ENCODE assay signal across 9 cellular contexts in genomic region chr18:44826418-44827259, GRCh38.
DNase-seq lines count a peak whose midpoint lies in the region; ATAC-seq and TF ChIP-seq lines count a peak whose summit lies in the region.
"Had no signal": no experiment of that assay in that cellular context is flagged by ENCODE, and none has a peak within 500 bp of the region (broad histone marks: within the 10 kb centered on the region; RNA-seq: fewer than 3 reads in every experiment).

No MANE protein-coding gene starts in this region.

- DNase-seq in DMS153 treated with DMSO at 0.1 percent for 48 hours (lab: John Stamatoyannopoulos, UW; ENCODE audit: unreplicated experiment) (peak; percentile 75), NCI-H345 treated with DMSO at 0.1 percent for 48 hours (lab: John Stamatoyannopoulos, UW; ENCODE audit: unreplicated experiment) (peak; percentile 69), endodermal cell (no peak), mucosa of descending colon (peak in 2 of 3 donors; percentile 32 to 94), aorta (peak in 1 of 2 donors; percentile 81), RPMI8226 (no peak)
- DNase-seq in stimulated activated CD4-positive, alpha-beta T cell treated with anti-CD3 and anti-CD28 coated beads, Interleukin-4, amount 100 ng/mL, for 24 hours: no peak
- DNase-seq in activated CD4-positive, alpha-beta memory T cell treated with anti-CD3 and anti-CD28 coated beads for 36 hours: no peak

- POLR2A ChIA-PET in activated CD4-positive, alpha-beta memory T cell treated with anti-CD3 and anti-CD28 coated beads for 36 hours (lab: Charles Lee): no interaction called here

- H3K4me3 Mint-ChIP-seq in endodermal cell: no peak overlapping the region
- no peak overlapping the region for H3K4me3 Mint-ChIP-seq in activated CD4-positive, alpha-beta memory T cell treated with anti-CD3 and anti-CD28 coated beads for 36 hours
- H3K4me3 Mint-ChIP-seq: dendritic cell treated with granulocyte-macrophage colony-stimulating factor and Interleukin-4, amounts not matched to agents 40 ng/mL and 50 ng/mL, for 4 days had no signal

- H3K4me1 ChIP-seq in endodermal cell (ENCODE audit: control insufficient read depth, insufficient read depth, low read length) (peaks cover 5% of the 10 kb centered on the region), mucosa of descending colon (ENCODE audit: low read depth) (peaks cover 5% of the 10 kb centered on the region), aorta (ENCODE audit: control insufficient read depth in 1 of 2, insufficient read depth in 2 of 2, low read length in 2 of 2) (peaks cover 2 to 3% of the 10 kb centered on the region in 2 donors)

- no peaks in the 10 kb centered on the region for H3K27me3 Mint-ChIP-seq in endodermal cell (ENCODE audit: insufficient read depth)
- peaks cover 14% of the 10 kb centered on the region for H3K27me3 Mint-ChIP-seq in activated CD4-positive, alpha-beta memory T cell treated with anti-CD3 and anti-CD28 coated beads for 36 hours

- H3K9me3 ChIP-seq in endodermal cell (ENCODE audit: control insufficient read depth, low read length) (no peaks in the 10 kb centered on the region), mucosa of descending colon (no peaks in the 10 kb centered on the region), aorta (ENCODE audit: control insufficient read depth, low read length) (no peaks in the 10 kb centered on the region)

- H3K4me3 ChIP-seq in endodermal cell (ENCODE audit: low read length) (no peak overlapping the region), mucosa of descending colon (no peak overlapping the region), aorta (ENCODE audit: low read length in 2 of 2) (no peak overlapping the region)

- peak; percentile 78 for ATAC-seq in mucosa of descending colon
- peak; percentile 82 for ATAC-seq in aorta (ENCODE audit: low FRiP score)

- H3K36me3 ChIP-seq in endodermal cell (ENCODE audit: control insufficient read depth, insufficient read depth, low read length): no peaks in the 10 kb centered on the region
- H3K36me3 ChIP-seq in mucosa of descending colon (ENCODE audit: low read depth): no peaks in the 10 kb centered on the region
- no peaks in the 10 kb centered on the region for H3K36me3 ChIP-seq in aorta (ENCODE audit: control insufficient read depth in 1 of 2, insufficient read depth in 2 of 2, low read length in 1 of 2)

- CTCF ChIA-PET in activated CD4-positive, alpha-beta memory T cell treated with anti-CD3 and anti-CD28 coated beads for 36 hours (lab: Charles Lee): interaction anchor here (1.1 to 1.8 kb wide), 2 partner anchors 61 to 386 kb away, joined by 3 to 4 read pairs; no protein-coding TSS in a partner anchor

- intact Hi-C loops in mucosa of descending colon (cut with DNase I, micrococcal nuclease) (no loop called here), aorta (cut with DNase I) (loop anchor here in 1 of 2 donors (5.0 kb wide), 3 partner anchors 34 to 186 kb away; no protein-coding TSS in a partner anchor)
- intact Hi-C loops in activated CD4-positive, alpha-beta memory T cell treated with anti-CD3 and anti-CD28 coated beads for 36 hours (cut with micrococcal nuclease): no loop called here

- H3K27ac ChIP-seq in endodermal cell (ENCODE audit: low read depth, low read length): peak overlapping the region; percentile 89
- peak overlapping the region; percentile 46 to 47 for H3K27ac ChIP-seq in aorta (ENCODE audit: low read depth in 1 of 2, low read length in 2 of 2)

- H3K27ac Mint-ChIP-seq in endodermal cell: peak overlapping the region; percentile 59
- no peak overlapping the region for H3K27ac Mint-ChIP-seq in activated CD4-positive, alpha-beta memory T cell treated with anti-CD3 and anti-CD28 coated beads for 36 hours
- H3K27ac Mint-ChIP-seq: dendritic cell treated with granulocyte-macrophage colony-stimulating factor and Interleukin-4, amounts not matched to agents 40 ng/mL and 50 ng/mL, for 4 days had no signal

- no peaks in the 10 kb centered on the region for H3K36me3 Mint-ChIP-seq in endodermal cell (ENCODE audit: low read depth)
- no peaks in the 10 kb centered on the region for H3K36me3 Mint-ChIP-seq in activated CD4-positive, alpha-beta memory T cell treated with anti-CD3 and anti-CD28 coated beads for 36 hours

- WGBS in endodermal cell (ENCODE audit: insufficient coverage in 1 of 2, insufficient read length in 1 of 2), 2 experiments: 64 to 65% methylated on average over 2 to 5 of the region's 5 CpGs
- WGBS in aorta, 2 donors: 16 to 18% methylated on average over 5 of the region's 5 CpGs

- TF ChIP-seq CTCF in endodermal cell (conservative IDR thresholded peaks at IDR 0.05) (no peak), mucosa of descending colon (IDR thresholded peaks at IDR 0.05) (no peak)

- no peaks in the 10 kb centered on the region for H3K9me3 Mint-ChIP-seq in endodermal cell
- H3K9me3 Mint-ChIP-seq in activated CD4-positive, alpha-beta memory T cell treated with anti-CD3 and anti-CD28 coated beads for 36 hours: no peaks in the 10 kb centered on the region
- H3K9me3 Mint-ChIP-seq: dendritic cell treated with granulocyte-macrophage colony-stimulating factor and Interleukin-4, amounts not matched to agents 40 ng/mL and 50 ng/mL, for 4 days had no signal

- H3K4me1 Mint-ChIP-seq in endodermal cell: peaks cover 8% of the 10 kb centered on the region
- peaks cover 6% of the 10 kb centered on the region for H3K4me1 Mint-ChIP-seq in activated CD4-positive, alpha-beta memory T cell treated with anti-CD3 and anti-CD28 coated beads for 36 hours (ENCODE audit: low read depth)

- H3K9ac ChIP-seq in endodermal cell (ENCODE audit: extremely low read depth, low read length, poor library complexity, severe bottlenecking): no peak overlapping the region

- H3K27me3 ChIP-seq in endodermal cell (ENCODE audit: control insufficient read depth, insufficient read depth, low read length, poor library complexity, severe bottlenecking) (no peaks in the 10 kb centered on the region), aorta (ENCODE audit: control insufficient read depth in 1 of 2, insufficient read depth in 2 of 2, low read length in 1 of 2) (no peaks in the 10 kb centered on the region)

Comparison
In these comparisons a context has a peak if more than half of its experiments do, and no peak if none do; other contexts are left out.
1. DNase-seq: peak in DMS153 treated with DMSO at 0.1 percent for 48 hours (single experiment), NCI-H345 treated with DMSO at 0.1 percent for 48 hours (single experiment) and mucosa of descending colon (2 of 3); none in endodermal cell (single experiment), stimulated activated CD4-positive, alpha-beta T cell treated with anti-CD3 and anti-CD28 coated beads, Interleukin-4, amount 100 ng/mL, for 24 hours (single experiment), activated CD4-positive, alpha-beta memory T cell treated with anti-CD3 and anti-CD28 coated beads for 36 hours (single experiment) and RPMI8226 (single experiment).